1 cellular context compared by ENCODE assay signal in the genomic region with DNA sequence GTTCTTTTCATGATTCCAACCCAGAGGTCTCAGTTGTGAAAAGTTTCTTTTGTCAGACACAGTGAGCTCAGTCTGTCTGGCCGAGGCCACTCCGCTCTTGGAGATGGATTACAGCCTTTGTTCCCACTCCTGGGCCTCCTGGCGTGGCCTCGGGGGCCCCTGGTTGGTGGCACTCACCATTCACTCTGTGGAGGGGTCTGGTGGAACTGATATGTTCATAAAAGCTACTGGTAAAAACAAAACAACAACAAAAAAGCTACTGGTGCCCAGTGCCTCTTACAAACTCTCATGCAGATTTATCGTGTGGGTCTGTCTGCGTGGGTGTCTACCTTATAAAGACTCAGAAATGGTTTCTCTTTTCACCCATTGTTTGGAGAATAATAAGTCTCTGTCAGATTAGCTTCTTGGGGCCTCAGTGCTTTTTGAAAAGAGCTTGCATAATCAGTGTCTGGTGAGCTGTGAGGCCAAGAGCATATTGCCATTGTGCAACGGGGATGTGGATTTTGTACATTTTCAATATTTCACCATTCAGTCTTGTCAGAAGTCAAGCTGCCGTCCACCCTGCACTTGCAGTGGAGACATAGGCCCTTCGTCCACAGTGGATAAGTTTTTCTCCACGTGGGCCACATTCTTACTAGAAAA.
A peak's percentile ranks its signal among the peaks of the same experiment; 100 is the strongest.
TF ChIP-seq lines count a peak whose summit lies in the region.

No MANE protein-coding gene starts in this region.

TF ChIP-seq in K562, 482 proteins besides CTCF, POLR2A, EP300 and RAD21 (continued from another document):
- no peak for TF ChIP-seq ZNF41 (CRISPR knock-in tag; conservative IDR thresholded peaks at IDR 0.05)
- no peak for TF ChIP-seq MAFF (IDR thresholded peaks at IDR 0.05; ENCODE audit: low read length)
- TF ChIP-seq, protein P1, sequence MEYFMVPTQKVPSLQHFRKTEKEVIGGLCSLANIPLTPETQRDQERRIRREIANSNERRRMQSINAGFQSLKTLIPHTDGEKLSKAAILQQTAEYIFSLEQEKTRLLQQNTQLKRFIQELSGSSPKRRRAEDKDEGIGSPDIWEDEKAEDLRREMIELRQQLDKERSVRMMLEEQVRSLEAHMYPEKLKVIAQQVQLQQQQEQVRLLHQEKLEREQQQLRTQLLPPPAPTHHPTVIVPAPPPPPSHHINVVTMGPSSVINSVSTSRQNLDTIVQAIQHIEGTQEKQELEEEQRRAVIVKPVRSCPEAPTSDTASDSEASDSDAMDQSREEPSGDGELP (CRISPR knock-in tag; IDR thresholded peaks at IDR 0.05; ENCODE audit: borderline replicate concordance): no peak
- no peak for TF ChIP-seq CCAR2 (IDR thresholded peaks at IDR 0.05; ENCODE audit: low read depth, low read length)
- TF ChIP-seq THRAP3 (IDR thresholded peaks at IDR 0.05; ENCODE audit: borderline replicate concordance): no peak
- peak; percentile 8 for TF ChIP-seq MEIS2 (IDR thresholded peaks at IDR 0.05; ENCODE audit: partially characterized antibody)
- TF ChIP-seq CXXC5 (CRISPR knock-in tag; IDR thresholded peaks at IDR 0.05): 0 out of 2 replicates have a peak, but pooled peaks have one; percentile 17
- no peak for TF ChIP-seq MIER1 (IDR thresholded peaks at IDR 0.05; ENCODE audit: low read depth)
- no peak for TF ChIP-seq ZNF785 (CRISPR knock-in tag; IDR thresholded peaks at IDR 0.05)
- TF ChIP-seq ZNF197 (CRISPR knock-in tag; IDR thresholded peaks at IDR 0.05; ENCODE audit: low read depth): no peak
- TF ChIP-seq ZNF253 (CRISPR knock-in tag; conservative IDR thresholded peaks at IDR 0.05): no peak
- TF ChIP-seq, protein P2, sequence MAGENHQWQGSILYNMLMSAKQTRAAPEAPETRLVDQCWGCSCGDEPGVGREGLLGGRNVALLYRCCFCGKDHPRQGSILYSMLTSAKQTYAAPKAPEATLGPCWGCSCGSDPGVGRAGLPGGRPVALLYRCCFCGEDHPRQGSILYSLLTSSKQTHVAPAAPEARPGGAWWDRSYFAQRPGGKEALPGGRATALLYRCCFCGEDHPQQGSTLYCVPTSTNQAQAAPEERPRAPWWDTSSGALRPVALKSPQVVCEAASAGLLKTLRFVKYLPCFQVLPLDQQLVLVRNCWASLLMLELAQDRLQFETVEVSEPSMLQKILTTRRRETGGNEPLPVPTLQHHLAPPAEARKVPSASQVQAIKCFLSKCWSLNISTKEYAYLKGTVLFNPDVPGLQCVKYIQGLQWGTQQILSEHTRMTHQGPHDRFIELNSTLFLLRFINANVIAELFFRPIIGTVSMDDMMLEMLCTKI (IDR thresholded peaks at IDR 0.05; ENCODE audit: partially characterized antibody): no peak
- TF ChIP-seq TBP (optimal IDR thresholded peaks at IDR 0.05; ENCODE audit: low read depth, low read length): no peak
- TF ChIP-seq NCOR1 (IDR thresholded peaks at IDR 0.05): peak; percentile 12; the same call in 1 of the 2 replicates
- no peak for TF ChIP-seq FOXP1 (CRISPR knock-in tag; IDR thresholded peaks at IDR 0.05)
